8 cellular contexts compared by ENCODE assay signal in genomic region chr15:67091073-67091965, GRCh38. TPM values are rescaled to one million over a fixed set of nuclear protein-coding genes. Genes with fewer than 3 reads are reported as not detected.
DNase-seq lines count a peak whose midpoint lies in the region; ATAC-seq, FAIRE-seq and TF ChIP-seq lines count a peak whose summit lies in the region.

No MANE protein-coding gene starts in this region.

- peaks cover 7 to 28% (median 16%) of the 10 kb centered on the region in 4 experiments for H3K4me1 ChIP-seq in H1 (replicated peaks in 1 of 4; ENCODE audit: control insufficient read depth in 3 of 4, insufficient read depth in 4 of 4, low read length in 3 of 4)
- peaks cover 29 to 42% of the 10 kb centered on the region in 2 experiments for H3K4me1 ChIP-seq in neutrophil (ENCODE audit: control insufficient read depth in 1 of 2, insufficient read depth in 1 of 2, low read depth in 1 of 2, low read length in 1 of 2)

- H2AK5ac ChIP-seq in H1 (ENCODE audit: low read depth, low read length) = no peak overlapping the region

- no peak overlapping the region for H2BK120ac ChIP-seq in H1 (replicated peaks; ENCODE audit: low read depth, low read length)

- TF ChIP-seq POLR2A in H1 (IDR thresholded peaks at IDR 0.05; ENCODE audit: control extremely low read depth in 1 of 2, low read depth in 2 of 2, low read length in 2 of 2) = no peak

- FAIRE-seq in H1 (lab: Jason Lieb, UNC) = no peak

- H4K8ac ChIP-seq in H1 (ENCODE audit: extremely low read depth, insufficient read depth, low read length) = 0 out of 2 replicates have a peak overlapping the region, but pooled peaks have one; percentile 22

- H3K18ac ChIP-seq in H1 (ENCODE audit: extremely low read depth, low read length) = peak overlapping the region; percentile 56

- H3K79me2 ChIP-seq in H1 (ENCODE audit: control insufficient read depth in 1 of 2, insufficient read depth in 2 of 2, low read length in 2 of 2) = peaks cover 2 to 10% of the 10 kb centered on the region in 2 experiments; a peak in 2 of 4 replicates

- H3K4me2 ChIP-seq in H1 (ENCODE audit: insufficient read depth in 1 of 2, low read depth in 2 of 2, low read length in 2 of 2) = peak overlapping the region; percentile 47 to 55

- no peak overlapping the region for H2AFZ ChIP-seq in H1 (ENCODE audit: low read length)

- TF ChIP-seq EP300 in H1 (IDR thresholded peaks at IDR 0.05; ENCODE audit: borderline replicate concordance in 1 of 2, low read depth in 2 of 2, low read length in 2 of 2) = no peak

- H2BK5ac ChIP-seq in H1 (ENCODE audit: low read depth, low read length) = 0 out of 2 replicates have a peak overlapping the region, but pooled peaks have one; percentile 16

- no peak overlapping the region for H3K23ac ChIP-seq in H1 (ENCODE audit: insufficient read length)

- DNase-seq in EH (ENCODE audit: low read depth) (peak; percentile 92), LHCN-M2 (ENCODE audit: low read depth) (peak; percentile 98), H1 (ENCODE audit: low read depth in 1 of 2, low spot score in 2 of 2) (no peak), NCI-H1694 (lab: John Stamatoyannopoulos, UW) (no peak), amygdala (lab: John Stamatoyannopoulos, UW) (no peak)
- DNase-seq in activated CD4-positive, CD25-positive, alpha-beta regulatory T cell treated with anti-CD3 and anti-CD28 coated beads, Interleukin-2, amount 50 U/mL, for 72 hours = peak; percentile 68

- H3K27me3 ChIP-seq in H1 (replicated peaks in 1 of 4; ENCODE audit: control insufficient read depth in 3 of 4, extremely low read depth in 1 of 4, insufficient read depth in 3 of 4, low read length in 3 of 4) = no peaks in the 10 kb centered on the region
- no peaks in the 10 kb centered on the region for H3K27me3 ChIP-seq in neutrophil

- TF ChIP-seq CTCF in H1 (IDR thresholded peaks at IDR 0.05; ENCODE audit: control extremely low read depth in 1 of 3, insufficient read depth in 1 of 3, low read depth in 1 of 3, low read length in 3 of 3) (no peak), neutrophil (IDR thresholded peaks at IDR 0.05) (no peak)

- H3K36me3 ChIP-seq in H1 (ENCODE audit: control insufficient read depth in 2 of 4, insufficient read depth in 4 of 4, low read length in 3 of 4) (no peaks in the 10 kb centered on the region), neutrophil (no peaks in the 10 kb centered on the region)

- peak overlapping the region in 2 of 4 experiments; percentile 3 to 20; a peak in 2 of 8 replicates for H3K4me3 ChIP-seq in H1 (ENCODE audit: extremely low read depth in 1 of 4, insufficient read depth in 2 of 4, low read depth in 3 of 4, low read length in 4 of 4)
- peak overlapping the region in 1 of 2 experiments; percentile 3 for H3K4me3 ChIP-seq in neutrophil (ENCODE audit: low read depth in 1 of 2, low read length in 1 of 2)

- peaks cover 4% of the 10 kb centered on the region for H3K79me1 ChIP-seq in H1 (ENCODE audit: low read depth, low read length)

- H4K91ac ChIP-seq in H1 (replicated peaks; ENCODE audit: insufficient read length, low read length) = no peak overlapping the region

- WGBS in H1 (ENCODE audit: extremely low coverage in 1 of 2, insufficient coverage in 1 of 2, insufficient read length in 1 of 2, insufficient replicate concordance in 2 of 2, low coverage in 1 of 2, low lambda C conversion rate in 2 of 2, missing lambda C conversion rate in 1 of 2), 2 experiments = 73% methylated on average over 14 of the region's 14 CpGs; no CpG with 5 or more reads in 1 of the 2 experiments

- CTCF ChIA-PET in H1 (lab: Charles Lee; ENCODE audit: partially characterized antibody) = interaction anchor here (1.0 to 2.7 kb wide), 8 partner anchors 10 to 149 kb away, joined by 3 to 13 read pairs (median 4); no protein-coding TSS in a partner anchor

- H3K4ac ChIP-seq in H1 (replicated peaks; ENCODE audit: insufficient read length, low read depth, low read length) = no peak overlapping the region

- H2BK20ac ChIP-seq in H1 (ENCODE audit: low read length) = peak overlapping the region; percentile 35; the same call in 1 of the 2 replicates

- no peak for TF ChIP-seq RAD21 in H1 (IDR thresholded peaks at IDR 0.05 in 1 of 2, conservative IDR thresholded peaks at IDR 0.05 in 1 of 2; ENCODE audit: low read depth in 2 of 2, low read length in 2 of 2)

- POLR2A ChIA-PET in H1 (lab: Charles Lee; ENCODE audit: partially characterized antibody) = interaction anchor here (1.1 to 1.4 kb wide), 4 partner anchors 12 to 74 kb away, joined by 3 to 6 read pairs (median 3); partner anchors contain the start of gene SMAD3

- H2BK12ac ChIP-seq in H1 (ENCODE audit: low read depth, low read length) = no peak overlapping the region

- H3K27ac ChIP-seq in H1 (ENCODE audit: low read depth, low read length) = no peak overlapping the region
- peak overlapping the region; percentile 21 for H3K27ac ChIP-seq in neutrophil

- no peak overlapping the region for H3K56ac ChIP-seq in H1 (replicated peaks; ENCODE audit: insufficient read length, low read depth, low read length)

- no peak overlapping the region for H3K9ac ChIP-seq in H1 (replicated peaks in 1 of 4; ENCODE audit: extremely low read depth in 1 of 4, low read depth in 3 of 4, low read length in 3 of 4)

- no peaks in the 10 kb centered on the region for H4K20me1 ChIP-seq in H1 (replicated peaks in 1 of 2; ENCODE audit: control insufficient read depth in 1 of 2, insufficient read depth in 2 of 2, low read length in 2 of 2)

- no peaks in the 10 kb centered on the region for H3K23me2 ChIP-seq in H1 (ENCODE audit: low read depth, low read length)

- 0 out of 2 replicates have a peak overlapping the region, but pooled peaks have one; percentile 32 for H2BK15ac ChIP-seq in H1 (ENCODE audit: low read length)

- no peaks in the 10 kb centered on the region for H3K9me3 ChIP-seq in H1 (ENCODE audit: insufficient read depth in 2 of 2, low read depth in 1 of 2, low read length in 1 of 2)
- no peaks in the 10 kb centered on the region for H3K9me3 ChIP-seq in neutrophil

- no peak overlapping the region for H3K14ac ChIP-seq in H1 (ENCODE audit: insufficient read length)

- H4K5ac ChIP-seq in H1 (ENCODE audit: insufficient read length, low read depth, low read length) = peak overlapping the region; percentile 41

- peak; percentile 63 for ATAC-seq in GM21737 (IDR thresholded peaks at IDR 0.05; ENCODE audit: unreplicated experiment)

TF ChIP-seq in H1, 55 proteins besides CTCF, POLR2A, EP300 and RAD21:
- no peak for TF ChIP-seq KDM5A (IDR thresholded peaks at IDR 0.05; ENCODE audit: low read length)
- TF ChIP-seq ATF2 (IDR thresholded peaks at IDR 0.05; ENCODE audit: low read length) = no peak
- TF ChIP-seq GABPA (IDR thresholded peaks at IDR 0.05; ENCODE audit: borderline replicate concordance, insufficient read depth, low read length) = no peak
- TF ChIP-seq RXRA (IDR thresholded peaks at IDR 0.05; ENCODE audit: insufficient read depth, low read depth, low read length) = no peak
- TF ChIP-seq JUND (IDR thresholded peaks at IDR 0.05; ENCODE audit: low read length) = no peak
- TF ChIP-seq TAF7 (optimal IDR thresholded peaks at IDR 0.05; ENCODE audit: borderline replicate concordance, low read depth, low read length) = no peak
- TF ChIP-seq CHD1 (IDR thresholded peaks at IDR 0.05; ENCODE audit: low read depth, low read length) = no peak
- no peak for TF ChIP-seq SP2 (IDR thresholded peaks at IDR 0.05; ENCODE audit: low read length)
- TF ChIP-seq SUZ12 (IDR thresholded peaks at IDR 0.05; ENCODE audit: low read length) = no peak
- TF ChIP-seq KDM1A (IDR thresholded peaks at IDR 0.05; ENCODE audit: borderline replicate concordance, low read length) = no peak

RNA-seq across cellular contexts. Expression of gene SMAD3, which starts 25.9 kb away (rescaled TPM):
- total RNA-seq in LHCN-M2 (2014; rRNA removed) = 18.2 and 35.4 TPM in 2 replicates
- polyA plus RNA-seq in LHCN-M2 (2012) = 43.2 TPM
- 11.1 and 12.4 TPM in 2 replicates for total RNA-seq in H1 (2021; fragmentation: NEBNext Ultra II Directional; extraction: Animal tissue kit (Norgen Biotek cat#: 25700))
- 10.1 and 17.3 TPM in 2 replicates for polyA plus RNA-seq in H1 (2011; rRNA removed)
- polyA plus RNA-seq in H1 (2011; cell fraction: cytosol; rRNA removed) = 9.1 TPM
- polyA plus RNA-seq in H1 (2011; cell fraction: nucleus; rRNA removed) = 41.6 TPM
- 7.8 to 10.4 TPM (median 8.7 TPM) in 4 replicates for polyA plus RNA-seq in H1 (2012, experiment 1 of 2)
- polyA plus RNA-seq in H1 (2012, experiment 2 of 2) = 5.0 TPM
- 13.2 TPM for polyA plus RNA-seq in H1 (2013, experiment 1 of 2)
- polyA plus RNA-seq in H1 (2013, experiment 2 of 2) = 11.1 TPM
- polyA minus RNA-seq in H1 (2011; rRNA and poly(A)+ RNA removed) = 16.5 and 18.3 TPM in 2 replicates
- polyA minus RNA-seq in H1 (2011; cell fraction: cytosol; rRNA and poly(A)+ RNA removed) = 12.3 TPM
- 14.3 TPM for polyA minus RNA-seq in H1 (2011; cell fraction: nucleus; rRNA and poly(A)+ RNA removed)

Comparison
In these comparisons a context has a peak if more than half of its experiments do, and no peak if none do; other contexts are left out.
1. DNase-seq: peak in EH (single experiment), LHCN-M2 (single experiment) and activated CD4-positive, CD25-positive, alpha-beta regulatory T cell treated with anti-CD3 and anti-CD28 coated beads, Interleukin-2, amount 50 U/mL, for 72 hours (single experiment); none in H1 (0 of 2), NCI-H1694 (single experiment) and amygdala (0 of 56).